ENCODE assay signal across 10 cellular contexts in genomic region chr3:5021571-5022092, GRCh38. TPM values are rescaled to one million over a fixed set of nuclear protein-coding genes. Genes with fewer than 3 reads are reported as not detected.
DNase-seq lines count a peak whose midpoint lies in the region; ATAC-seq and TF ChIP-seq lines count a peak whose summit lies in the region.
"Had no signal": no experiment of that assay in that cellular context is flagged by ENCODE, and none has a peak within 500 bp of the region (broad histone marks: within the 10 kb centered on the region; RNA-seq: fewer than 3 reads in every experiment).

No MANE protein-coding gene starts in this region.

- peak; percentile 31; the same call in 1 of the 2 replicates for ATAC-seq in Panc1
- no peak for ATAC-seq in GM21528 (IDR thresholded peaks at IDR 0.05; ENCODE audit: low FRiP score, unreplicated experiment)

- H3K4me1 ChIP-seq in Panc1 (ENCODE audit: control insufficient read depth, insufficient read depth, low read length), result peaks cover 59% of the 10 kb centered on the region
- H3K4me1 ChIP-seq in colonic mucosa, result peaks cover 8% of the 10 kb centered on the region
- peaks cover 23 to 27% of the 10 kb centered on the region in 2 experiments for H3K4me1 ChIP-seq in trophoblast cell (ENCODE audit: control insufficient read depth in 1 of 2, insufficient read depth in 2 of 2, low read length in 2 of 2)
- peaks cover 4% of the 10 kb centered on the region; the same call in 1 of the 2 replicates for H3K4me1 ChIP-seq in HAP-1

- H2AFZ ChIP-seq in trophoblast cell (ENCODE audit: insufficient read depth, low read length, poor library complexity), result peak overlapping the region; percentile 27

- peak overlapping the region; percentile 78 for H3K18ac ChIP-seq in trophoblast cell (ENCODE audit: low read length)

- POLR2A ChIA-PET in Panc1 (lab: Charles Lee), result interaction anchor here (0.6 to 3.7 kb wide), 4 partner anchors 14 to 42 kb away, joined by 3 to 25 read pairs (median 10); partner anchors contain the start of gene BHLHE40

- WGBS in trophoblast cell (ENCODE audit: extremely low coverage, insufficient coverage, insufficient read length), result no CpG with 5 or more reads among the region's 8 CpGs

- intact Hi-C loops in Panc1 (cut with micrococcal nuclease; ENCODE audit: unreplicated experiment), result no loop called here
- intact Hi-C loops in colonic mucosa (cut with DNase I), result loop anchor here (5.0 kb wide), 1 partner anchor 39 kb away; no protein-coding TSS in a partner anchor

- BruUV-seq in Panc1 (replicated peaks; lab: Mats Ljungman, UMichigan), result no TSS peak

- no peaks in the 10 kb centered on the region for H3K27me3 ChIP-seq in Panc1 (ENCODE audit: control insufficient read depth, insufficient read depth, low read length)
- no peaks in the 10 kb centered on the region for H3K27me3 ChIP-seq in colonic mucosa
- H3K27me3 ChIP-seq in trophoblast cell (ENCODE audit: insufficient read depth, low read length), result no peaks in the 10 kb centered on the region
- H3K27me3 ChIP-seq in H7 (ENCODE audit: control insufficient read depth, insufficient read depth, low read length), result no peaks in the 10 kb centered on the region
- H3K27me3 ChIP-seq in HAP-1 (ENCODE audit: low read depth), result no peaks in the 10 kb centered on the region

- H4K91ac ChIP-seq in trophoblast cell (ENCODE audit: low read depth, low read length), result peak overlapping the region; percentile 85

- no peak overlapping the region for H3K4me2 ChIP-seq in trophoblast cell (ENCODE audit: low read length)

- H3K4me3 ChIP-seq in Panc1 (ENCODE audit: low read depth in 2 of 2, low read length in 2 of 2) (no peak overlapping the region), colonic mucosa (no peak overlapping the region), trophoblast cell (ENCODE audit: low read depth, low read length) (no peak overlapping the region), H7 (ENCODE audit: insufficient read depth, low read depth, low read length) (no peak overlapping the region), HAP-1 (no peak overlapping the region)

- no peak overlapping the region for H3K23ac ChIP-seq in trophoblast cell (ENCODE audit: low read length)

- peaks cover 7% of the 10 kb centered on the region for H3K79me2 ChIP-seq in trophoblast cell (ENCODE audit: control insufficient read depth, insufficient read depth, low read length, poor library complexity)

- CTCF ChIA-PET in Panc1 (lab: Charles Lee), result no interaction called here

- H2BK120ac ChIP-seq in trophoblast cell (ENCODE audit: insufficient read depth, low read length, poor library complexity), result peak overlapping the region; percentile 92

- H3K9me3 ChIP-seq in Panc1 (ENCODE audit: control insufficient read depth, insufficient read depth, low read depth, low read length) (no peaks in the 10 kb centered on the region), colonic mucosa (no peaks in the 10 kb centered on the region), trophoblast cell (ENCODE audit: insufficient read depth, low read depth, low read length) (no peaks in the 10 kb centered on the region), HAP-1 (no peaks in the 10 kb centered on the region)

- TF ChIP-seq CTCF in Panc1 (IDR thresholded peaks at IDR 0.05) (no peak), colonic mucosa (IDR thresholded peaks at IDR 0.05) (no peak)

- H3K9ac ChIP-seq in colonic mucosa (ENCODE audit: low read depth in 2 of 2, low read length in 2 of 2) (no peak overlapping the region), trophoblast cell (ENCODE audit: low read length) (no peak overlapping the region)

- H3K79me1 ChIP-seq in trophoblast cell (ENCODE audit: low read length), result peaks cover 63% of the 10 kb centered on the region

- H2BK5ac ChIP-seq in trophoblast cell (ENCODE audit: low read depth, low read length, poor library complexity), result peak overlapping the region; percentile 74

- H3K14ac ChIP-seq in trophoblast cell (ENCODE audit: low read length), result peak overlapping the region; percentile 41

- H4K8ac ChIP-seq in trophoblast cell (ENCODE audit: low read depth, low read length), result peak overlapping the region; percentile 26

- peak overlapping the region; percentile 18 for H2AK5ac ChIP-seq in trophoblast cell (ENCODE audit: low read length)

- peak overlapping the region; percentile 92 for H3K27ac ChIP-seq in Panc1 (ENCODE audit: low read length)
- peak overlapping the region; percentile 34 for H3K27ac ChIP-seq in colonic mucosa
- peak overlapping the region; percentile 98 for H3K27ac ChIP-seq in trophoblast cell (ENCODE audit: low read depth, low read length)

- peak overlapping the region; percentile 13 for H3K4ac ChIP-seq in trophoblast cell (ENCODE audit: low read depth, low read length)

- DNase-seq in EL (peak; percentile 76), Panc1 (ENCODE audit: low read depth, low spot score) (peak; percentile 55), colonic mucosa (no peak), trophoblast cell (peak; percentile 88), NCI-H2029 treated with DMSO at 0.1 percent for 48 hours (lab: John Stamatoyannopoulos, UW) (no peak), H7 (no peak), HAP-1 (ENCODE audit: low spot score in 2 of 2) (no peak)
- DNase-seq: caudate nucleus, NCI-H146 had no signal

- peak overlapping the region; percentile 67 for H2BK12ac ChIP-seq in trophoblast cell (ENCODE audit: low read length)

- H3K36me3 ChIP-seq in Panc1 (ENCODE audit: control insufficient read depth, insufficient read depth, low read length) (no peaks in the 10 kb centered on the region), colonic mucosa (no peaks in the 10 kb centered on the region), trophoblast cell (ENCODE audit: control insufficient read depth in 1 of 2, insufficient read depth in 2 of 2, low read length in 2 of 2) (no peaks in the 10 kb centered on the region), H7 (replicated peaks; ENCODE audit: control insufficient read depth, insufficient read depth, low read length) (no peaks in the 10 kb centered on the region), HAP-1 (replicated peaks) (no peaks in the 10 kb centered on the region)

- in situ Hi-C loops in Panc1 (cut with HindIII; ENCODE audit: low pct_unique_long_range_greater_than_20kb, low sequenced_read_pairs), result no loop called here
- in situ Hi-C loops in HAP-1 (cut with MboI; ENCODE audit: low sequenced_read_pairs), result no loop called here

- H4K12ac ChIP-seq in trophoblast cell (ENCODE audit: low read depth, low read length), result no peak overlapping the region

RNA-seq across cellular contexts. Expression of gene BHLHE40, which starts 42.4 kb away (rescaled TPM):
- total RNA-seq in Panc1 (2021; ENCODE audit: unreplicated experiment) (78.4 TPM), colonic mucosa (10 to 100 TPM; 25.2 to 66.0 TPM)
- polyA plus RNA-seq in Panc1 (2012; ENCODE audit: insufficient read length), result 63.8 TPM
- 173 and 187 TPM in 2 replicates for polyA plus RNA-seq in trophoblast cell (2013)
- 6.7 and 7.4 TPM in 2 replicates for total RNA-seq in H7 (2014; rRNA removed; shearing (Covaris generic))

Comparison
In these comparisons a context has a peak if more than half of its experiments do, and no peak if none do; other contexts are left out.
1. DNase-seq: peak in EL (single experiment), Panc1 (single experiment) and trophoblast cell (2 of 2); none in colonic mucosa (single experiment), NCI-H2029 treated with DMSO at 0.1 percent for 48 hours (single experiment), H7 (single experiment) and HAP-1 (0 of 2).
2. H3K27ac ChIP-seq: peak in every context shown above with its lines; median percentile 98 in trophoblast cell; 92 in Panc1; 34 in colonic mucosa.